1 cellular context compared by ENCODE assay signal in genomic region chr1:22736496-22737088, GRCh38.
TF ChIP-seq lines count a peak whose summit lies in the region.

No MANE protein-coding gene starts in this region.

TF ChIP-seq in A549, 52 proteins besides CTCF, POLR2A, EP300 and RAD21 (continued from another document):
- TF ChIP-seq NPAS2 (CRISPR knock-in tag; IDR thresholded peaks at IDR 0.05; ENCODE audit: borderline replicate concordance) (no peak), RFX5 (IDR thresholded peaks at IDR 0.05) (no peak), ZC3H11A (IDR thresholded peaks at IDR 0.05) (no peak), CHD4 (IDR thresholded peaks at IDR 0.05; ENCODE audit: borderline replicate concordance) (no peak), BHLHE40 (IDR thresholded peaks at IDR 0.05; ENCODE audit: low read depth, low read length) (no peak), SREBF2 (IDR thresholded peaks at IDR 0.05) (no peak), ELK1 (IDR thresholded peaks at IDR 0.05; ENCODE audit: low read depth, low read length) (no peak), POLR2AphosphoS2 (conservative IDR thresholded peaks at IDR 0.05; ENCODE audit: low read length) (no peak), RNF2 (IDR thresholded peaks at IDR 0.05; ENCODE audit: borderline replicate concordance, low read depth) (no peak)
